ENCODE assay signal across 8 cellular contexts in the genomic region with DNA sequence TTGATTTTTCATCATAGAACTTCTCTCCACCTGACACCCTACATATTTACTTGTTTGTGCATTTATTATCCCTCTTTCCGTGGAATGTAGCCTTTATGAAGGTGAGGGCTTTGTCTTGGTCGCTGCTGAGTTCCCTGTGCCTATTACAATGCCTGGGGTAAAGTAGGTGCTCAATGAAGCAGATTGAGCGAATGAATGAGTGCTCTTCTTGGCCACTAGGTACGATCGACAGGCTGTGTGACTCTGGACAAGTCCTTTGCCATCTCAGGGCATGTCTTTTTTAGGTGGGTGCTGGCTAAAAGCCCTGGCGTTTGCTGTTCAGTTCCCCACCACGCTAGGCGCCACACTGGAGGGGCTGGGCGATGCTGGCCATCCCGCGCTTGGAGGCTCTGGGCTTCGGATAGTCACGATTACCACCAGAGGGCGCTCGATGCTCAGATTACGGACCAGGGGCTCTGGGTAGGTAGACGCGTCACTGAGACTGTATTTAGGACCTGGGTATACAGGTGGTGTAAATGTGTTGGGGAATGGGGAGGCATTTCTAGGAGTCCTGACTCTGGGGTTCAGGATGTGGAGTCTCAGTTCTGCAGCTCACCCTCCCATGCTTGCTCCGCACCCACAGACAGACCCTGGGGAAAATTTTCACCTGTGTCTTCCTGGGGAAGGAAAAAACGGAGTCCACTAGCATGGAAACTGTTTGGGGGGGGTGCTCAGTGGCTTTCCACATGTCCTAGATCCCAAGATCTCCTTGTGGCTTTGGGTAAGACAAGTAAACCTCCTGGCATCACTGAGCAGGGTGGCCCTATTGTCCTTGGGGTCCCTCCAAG.
A peak's percentile ranks its signal among the peaks of the same experiment; 100 is the strongest.
DNase-seq lines count a peak whose midpoint lies in the region; ATAC-seq and TF ChIP-seq lines count a peak whose summit lies in the region.

No MANE protein-coding gene starts in this region.

- H3K27ac ChIP-seq in lower lobe of right lung: no peak overlapping the region

- no peaks in the 10 kb centered on the region for H3K4me1 ChIP-seq in lower lobe of right lung

- H3K36me3 Mint-ChIP-seq in activated CD4-positive, alpha-beta T cell treated with anti-CD3 and anti-CD28 coated beads for 36 hours (ENCODE audit: low read depth): no peaks in the 10 kb centered on the region

- intact Hi-C loops in activated CD4-positive, alpha-beta T cell treated with anti-CD3 and anti-CD28 coated beads for 36 hours (cut with DNase I, micrococcal nuclease): loop anchor here in 1 of 2 experiments (5.0 kb wide), 1 partner anchor 98 kb away; no protein-coding TSS in a partner anchor
- intact Hi-C loops in lower lobe of right lung (cut with DNase I): no loop called here

- ATAC-seq in activated CD4-positive, alpha-beta T cell treated with anti-CD3 and anti-CD28 coated beads for 36 hours: peak; percentile 96
- ATAC-seq in lower lobe of right lung: peak; percentile 80 to 83
- no peak for ATAC-seq in GM19397 (IDR thresholded peaks at IDR 0.05; ENCODE audit: unreplicated experiment)

- TF ChIP-seq CTCF in lower lobe of right lung (IDR thresholded peaks at IDR 0.05): peak; percentile 68

- DNase-seq in AG08395 (ENCODE audit: low spot score): peak; percentile 48
- DNase-seq in H7: peak; percentile 87
- DNase-seq in NCI-H345 (lab: John Stamatoyannopoulos, UW): peak; percentile 78
- DNase-seq in activated CD4-positive, alpha-beta T cell treated with anti-CD3 and anti-CD28 coated beads for 36 hours: peak; percentile 89
- peak; percentile 38 for DNase-seq in cerebellum (ENCODE audit: low spot score)
- DNase-seq in lower lobe of right lung: peak; percentile 79
- peak; percentile 32 to 41 (median 33) for DNase-seq in stimulated activated CD4-positive, alpha-beta T cell treated with anti-CD3 and anti-CD28 coated beads, TNF-alpha, amount 100 ng/mL, for 4 hours (ENCODE audit: low read depth in 3 of 3)

- H3K4me3 ChIP-seq in H7 (ENCODE audit: insufficient read depth, low read depth, low read length) (no peak overlapping the region), lower lobe of right lung (no peak overlapping the region)

- POLR2A ChIA-PET in activated CD4-positive, alpha-beta T cell treated with anti-CD3 and anti-CD28 coated beads for 36 hours (lab: Charles Lee): no interaction called here

- CTCF ChIA-PET in activated CD4-positive, alpha-beta T cell treated with anti-CD3 and anti-CD28 coated beads for 36 hours (lab: Charles Lee): interaction anchor here (0.6 to 2.0 kb wide), 5 partner anchors 9 to 582 kb away, joined by 3 to 11 read pairs (median 3); no protein-coding TSS in a partner anchor

- H3K27me3 ChIP-seq in H7 (ENCODE audit: control insufficient read depth, insufficient read depth, low read length): peaks cover 5% of the 10 kb centered on the region; the same call in 1 of the 2 replicates
- peaks cover 43% of the 10 kb centered on the region for H3K27me3 ChIP-seq in lower lobe of right lung (ENCODE audit: low read depth)

- H3K4me3 Mint-ChIP-seq in activated CD4-positive, alpha-beta T cell treated with anti-CD3 and anti-CD28 coated beads for 36 hours: no peak overlapping the region

- H3K9me3 ChIP-seq in lower lobe of right lung: no peaks in the 10 kb centered on the region

- peaks cover 36% of the 10 kb centered on the region for H3K27me3 Mint-ChIP-seq in activated CD4-positive, alpha-beta T cell treated with anti-CD3 and anti-CD28 coated beads for 36 hours

- H3K36me3 ChIP-seq in H7 (replicated peaks; ENCODE audit: control insufficient read depth, insufficient read depth, low read length): no peaks in the 10 kb centered on the region
- H3K36me3 ChIP-seq in lower lobe of right lung: no peaks in the 10 kb centered on the region

- no peaks in the 10 kb centered on the region for H3K4me1 Mint-ChIP-seq in activated CD4-positive, alpha-beta T cell treated with anti-CD3 and anti-CD28 coated beads for 36 hours

- no peaks in the 10 kb centered on the region for H3K9me3 Mint-ChIP-seq in activated CD4-positive, alpha-beta T cell treated with anti-CD3 and anti-CD28 coated beads for 36 hours (ENCODE audit: low read depth)

- H3K27ac Mint-ChIP-seq in activated CD4-positive, alpha-beta T cell treated with anti-CD3 and anti-CD28 coated beads for 36 hours: no peak overlapping the region

Comparison
In these comparisons a context has a peak if more than half of its experiments do, and no peak if none do; other contexts are left out.
1. DNase-seq: peak in every context shown above with its lines; median percentile 89 in activated CD4-positive, alpha-beta T cell treated with anti-CD3 and anti-CD28 coated beads for 36 hours; 87 in H7; 79 in lower lobe of right lung; 78 in NCI-H345; 48 in AG08395; 38 in cerebellum; 33 in stimulated activated CD4-positive, alpha-beta T cell treated with anti-CD3 and anti-CD28 coated beads, TNF-alpha, amount 100 ng/mL, for 4 hours.